In the genomic region with DNA sequence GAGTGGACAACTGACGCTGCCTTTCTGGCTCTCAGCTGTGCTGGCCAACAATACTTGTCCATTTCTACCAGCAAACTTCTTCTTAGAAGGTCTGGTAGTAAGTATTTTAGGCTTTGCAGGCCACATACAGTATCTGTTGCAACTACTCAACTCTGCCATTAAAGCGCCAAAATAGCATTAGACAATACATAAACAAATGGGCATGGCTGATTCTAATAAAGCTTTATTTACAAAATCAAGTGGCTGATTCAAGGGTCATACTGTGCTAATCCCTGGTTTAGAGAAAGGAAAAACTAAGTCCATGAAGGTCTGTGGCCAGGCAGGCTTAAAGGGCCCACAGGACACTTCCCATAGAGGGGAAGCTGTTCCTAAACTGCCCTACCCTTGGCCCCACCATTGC, we compare ENCODE assay signal across 2 cellular contexts.
TF ChIP-seq lines count a peak whose summit lies in the region.

No MANE protein-coding gene starts in this region.

TF ChIP-seq in SK-N-SH, 30 proteins besides CTCF, POLR2A, EP300 and RAD21:
- TF ChIP-seq, protein P1, sequence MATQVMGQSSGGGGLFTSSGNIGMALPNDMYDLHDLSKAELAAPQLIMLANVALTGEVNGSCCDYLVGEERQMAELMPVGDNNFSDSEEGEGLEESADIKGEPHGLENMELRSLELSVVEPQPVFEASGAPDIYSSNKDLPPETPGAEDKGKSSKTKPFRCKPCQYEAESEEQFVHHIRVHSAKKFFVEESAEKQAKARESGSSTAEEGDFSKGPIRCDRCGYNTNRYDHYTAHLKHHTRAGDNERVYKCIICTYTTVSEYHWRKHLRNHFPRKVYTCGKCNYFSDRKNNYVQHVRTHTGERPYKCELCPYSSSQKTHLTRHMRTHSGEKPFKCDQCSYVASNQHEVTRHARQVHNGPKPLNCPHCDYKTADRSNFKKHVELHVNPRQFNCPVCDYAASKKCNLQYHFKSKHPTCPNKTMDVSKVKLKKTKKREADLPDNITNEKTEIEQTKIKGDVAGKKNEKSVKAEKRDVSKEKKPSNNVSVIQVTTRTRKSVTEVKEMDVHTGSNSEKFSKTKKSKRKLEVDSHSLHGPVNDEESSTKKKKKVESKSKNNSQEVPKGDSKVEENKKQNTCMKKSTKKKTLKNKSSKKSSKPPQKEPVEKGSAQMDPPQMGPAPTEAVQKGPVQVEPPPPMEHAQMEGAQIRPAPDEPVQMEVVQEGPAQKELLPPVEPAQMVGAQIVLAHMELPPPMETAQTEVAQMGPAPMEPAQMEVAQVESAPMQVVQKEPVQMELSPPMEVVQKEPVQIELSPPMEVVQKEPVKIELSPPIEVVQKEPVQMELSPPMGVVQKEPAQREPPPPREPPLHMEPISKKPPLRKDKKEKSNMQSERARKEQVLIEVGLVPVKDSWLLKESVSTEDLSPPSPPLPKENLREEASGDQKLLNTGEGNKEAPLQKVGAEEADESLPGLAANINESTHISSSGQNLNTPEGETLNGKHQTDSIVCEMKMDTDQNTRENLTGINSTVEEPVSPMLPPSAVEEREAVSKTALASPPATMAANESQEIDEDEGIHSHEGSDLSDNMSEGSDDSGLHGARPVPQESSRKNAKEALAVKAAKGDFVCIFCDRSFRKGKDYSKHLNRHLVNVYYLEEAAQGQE (IDR thresholded peaks at IDR 0.05; ENCODE audit: low read depth, low read length) = no peak
- TF ChIP-seq FOSL2 (IDR thresholded peaks at IDR 0.05; ENCODE audit: borderline replicate concordance, low read depth) (no peak), YY1 (IDR thresholded peaks at IDR 0.05; ENCODE audit: low read depth) (no peak), NRF1 (IDR thresholded peaks at IDR 0.05; ENCODE audit: low read depth, low read length) (no peak), SIN3A (IDR thresholded peaks at IDR 0.05; ENCODE audit: borderline replicate concordance, low read depth, low read length) (no peak), FOXJ3 (CRISPR knock-in tag; IDR thresholded peaks at IDR 0.05) (no peak), TAF1 (IDR thresholded peaks at IDR 0.05; ENCODE audit: borderline replicate concordance, low read depth, low read length) (no peak), EZH2phosphoT487 (IDR thresholded peaks at IDR 0.05; ENCODE audit: borderline replicate concordance, low read depth) (no peak), ELF1 (IDR thresholded peaks at IDR 0.05) (no peak), TEAD4 (IDR thresholded peaks at IDR 0.05; ENCODE audit: borderline replicate concordance, insufficient read depth) (no peak), MEF2A (IDR thresholded peaks at IDR 0.05; ENCODE audit: borderline replicate concordance, low read depth) (no peak), TCF12 (IDR thresholded peaks at IDR 0.05) (no peak), NFIC (IDR thresholded peaks at IDR 0.05; ENCODE audit: borderline replicate concordance) (no peak), SMC3 (IDR thresholded peaks at IDR 0.05; ENCODE audit: low read depth, low read length) (no peak), CHD2 (IDR thresholded peaks at IDR 0.05; ENCODE audit: low read length, partially characterized antibody) (no peak)
- TF ChIP-seq, protein P2, sequence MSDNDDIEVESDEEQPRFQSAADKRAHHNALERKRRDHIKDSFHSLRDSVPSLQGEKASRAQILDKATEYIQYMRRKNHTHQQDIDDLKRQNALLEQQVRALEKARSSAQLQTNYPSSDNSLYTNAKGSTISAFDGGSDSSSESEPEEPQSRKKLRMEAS (IDR thresholded peaks at IDR 0.05; ENCODE audit: low read depth) = no peak
- TF ChIP-seq, protein P3, sequence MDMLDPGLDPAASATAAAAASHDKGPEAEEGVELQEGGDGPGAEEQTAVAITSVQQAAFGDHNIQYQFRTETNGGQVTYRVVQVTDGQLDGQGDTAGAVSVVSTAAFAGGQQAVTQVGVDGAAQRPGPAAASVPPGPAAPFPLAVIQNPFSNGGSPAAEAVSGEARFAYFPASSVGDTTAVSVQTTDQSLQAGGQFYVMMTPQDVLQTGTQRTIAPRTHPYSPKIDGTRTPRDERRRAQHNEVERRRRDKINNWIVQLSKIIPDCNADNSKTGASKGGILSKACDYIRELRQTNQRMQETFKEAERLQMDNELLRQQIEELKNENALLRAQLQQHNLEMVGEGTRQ (IDR thresholded peaks at IDR 0.05; ENCODE audit: borderline replicate concordance, low read depth, low read length) = no peak

TF ChIP-seq in SK-N-SH treated with all-trans-retinoic acid at 6 μM for 48 hours, 23 proteins besides CTCF, POLR2A, EP300 and RAD21 (continued from another document):
- no peak for TF ChIP-seq SNAI2 (CRISPR knock-in tag; IDR thresholded peaks at IDR 0.05)
- TF ChIP-seq ZC3H10 (CRISPR knock-in tag; IDR thresholded peaks at IDR 0.05) = no peak
- TF ChIP-seq ESRRG (CRISPR knock-in tag; IDR thresholded peaks at IDR 0.05) = no peak
